ENCODE assay signal across 9 cellular contexts in genomic region chr1:178581351-178581951, GRCh38.
A peak's percentile ranks its signal among the peaks of the same experiment; 100 is the strongest.
DNase-seq lines count a peak whose midpoint lies in the region; ATAC-seq lines count a peak whose summit lies in the region.
"Had no signal": no experiment of that assay in that cellular context is flagged by ENCODE, and none has a peak within 500 bp of the region (broad histone marks: within the 10 kb centered on the region; RNA-seq: fewer than 3 reads in every experiment).

No MANE protein-coding gene starts in this region.

- peak overlapping the region; percentile 74 for H3K4me3 Mint-ChIP-seq in memory B cell

- H3K4me1 Mint-ChIP-seq in memory B cell: peaks cover 66% of the 10 kb centered on the region

- ATAC-seq in GM18907 (IDR thresholded peaks at IDR 0.05; ENCODE audit: unreplicated experiment) (peak; percentile 88), HG02642 (IDR thresholded peaks at IDR 0.05; ENCODE audit: poor library complexity, unreplicated experiment) (peak; percentile 88), memory B cell (ENCODE audit: low read depth) (peak; percentile 76)
- ATAC-seq: left cardiac atrium had no signal

- peaks cover 13% of the 10 kb centered on the region for H3K36me3 Mint-ChIP-seq in memory B cell

- intact Hi-C loops in posterior cingulate gyrus (cut with DNase I): no loop called here

- no peaks in the 10 kb centered on the region for H3K9me3 Mint-ChIP-seq in memory B cell

- peak; percentile 86 for DNase-seq in NCI-H1048 (lab: John Stamatoyannopoulos, UW)
- DNase-seq in memory B cell (ENCODE audit: low spot score in 2 of 2): peak; percentile 48 to 49
- no peak for DNase-seq in hypothalamus (lab: John Stamatoyannopoulos, UW)
- DNase-seq in posterior cingulate gyrus: no peak
- DNase-seq in stimulated activated CD8-positive, alpha-beta memory T cell treated with anti-CD3 and anti-CD28 coated beads, Interleukin-4, amount 100 ng/mL, for 48 hours: no peak
- no peak for DNase-seq in NCI-H1694 treated with DMSO at 0.1 percent for 48 hours (lab: John Stamatoyannopoulos, UW)
- DNase-seq: left cardiac atrium had no signal

- no peaks in the 10 kb centered on the region for H3K27me3 Mint-ChIP-seq in memory B cell

- peak overlapping the region; percentile 98 for H3K27ac Mint-ChIP-seq in memory B cell

Comparison
In these comparisons a context has a peak if more than half of its experiments do, and no peak if none do; other contexts are left out.
1. DNase-seq: peak in NCI-H1048 (single experiment) and memory B cell (2 of 2); none in hypothalamus (0 of 51), posterior cingulate gyrus (0 of 10), stimulated activated CD8-positive, alpha-beta memory T cell treated with anti-CD3 and anti-CD28 coated beads, Interleukin-4, amount 100 ng/mL, for 48 hours (single experiment) and NCI-H1694 treated with DMSO at 0.1 percent for 48 hours (single experiment).
2. Peak in every context shown above with its lines, with median percentiles within 50 percentile points of each other: ATAC-seq.